16 cellular contexts compared by ENCODE assay signal in genomic region chrX:48902776-48903175, GRCh38. TPM values are rescaled to one million over a fixed set of nuclear protein-coding genes. Genes with fewer than 3 reads are reported as not detected.
DNase-seq lines count a peak whose midpoint lies in the region; ATAC-seq and TF ChIP-seq lines count a peak whose summit lies in the region.
"Had no signal": no experiment of that assay in that cellular context is flagged by ENCODE, and none has a peak within 500 bp of the region (broad histone marks: within the 10 kb centered on the region; RNA-seq: fewer than 3 reads in every experiment).

No MANE protein-coding gene starts in this region.

- no peaks in the 10 kb centered on the region for H3K9me3 Mint-ChIP-seq in activated T-cell treated with anti-CD3 and anti-CD28 coated beads, Interleukin-2, amount 50 U/mL, for 72 hours
- H3K9me3 Mint-ChIP-seq in stimulated activated effector memory CD8-positive, alpha-beta T cell treated with anti-CD3 and anti-CD28 coated beads, Interleukin-12 subunit alpha, Interleukin-12 subunit beta, amount 100 ng/mL, for 72 hours, result no peaks in the 10 kb centered on the region
- H3K9me3 Mint-ChIP-seq: CD8-positive, alpha-beta memory T cell had no signal

- H3K27me3 Mint-ChIP-seq in activated T-cell treated with anti-CD3 and anti-CD28 coated beads, Interleukin-2, amount 50 U/mL, for 72 hours (ENCODE audit: low read depth), result peaks cover 5% of the 10 kb centered on the region
- H3K27me3 Mint-ChIP-seq: B cell had no signal

- peaks cover 4% of the 10 kb centered on the region for H3K4me1 Mint-ChIP-seq in activated T-cell treated with anti-CD3 and anti-CD28 coated beads, Interleukin-2, amount 50 U/mL, for 72 hours (ENCODE audit: low read depth)
- H3K4me1 Mint-ChIP-seq in stimulated activated effector memory CD8-positive, alpha-beta T cell treated with anti-CD3 and anti-CD28 coated beads, Interleukin-12 subunit alpha, Interleukin-12 subunit beta, amount 100 ng/mL, for 72 hours, result peaks cover 6% of the 10 kb centered on the region

- CTCF ChIA-PET in RWPE1 (lab: Yijun Ruan, JAX), result interaction anchor here (0.7 kb wide), 1 partner anchor 14 kb away, joined by 5 read pairs; no protein-coding TSS in a partner anchor

- H3K27ac ChIP-seq in RWPE1 (peak overlapping the region; percentile 34), coronary artery (no peak overlapping the region)
- H3K27ac ChIP-seq: BLaER1 treated with 17β-estradiol and CSF1 and Interleukin-3, amounts not matched to agents 10 nM and 100 nM had no signal

- ATAC-seq in activated T-cell treated with anti-CD3 and anti-CD28 coated beads, Interleukin-2, amount 50 U/mL, for 72 hours (replicated peaks in 1 of 2), result no peak
- no peak for ATAC-seq in stimulated activated effector memory CD8-positive, alpha-beta T cell treated with anti-CD3 and anti-CD28 coated beads, Interleukin-12 subunit alpha, Interleukin-12 subunit beta, amount 100 ng/mL, for 72 hours
- no peak for ATAC-seq in GM19023 (IDR thresholded peaks at IDR 0.05; ENCODE audit: unreplicated experiment)

- TF ChIP-seq CTCF in RWPE1 (conservative IDR thresholded peaks at IDR 0.05; ENCODE audit: low read depth), result no peak
- TF ChIP-seq CTCF in coronary artery (IDR thresholded peaks at IDR 0.05), result no peak

- H3K27ac Mint-ChIP-seq in activated T-cell treated with anti-CD3 and anti-CD28 coated beads, Interleukin-2, amount 50 U/mL, for 72 hours, result peak overlapping the region; percentile 34
- peak overlapping the region; percentile 52 for H3K27ac Mint-ChIP-seq in stimulated activated effector memory CD8-positive, alpha-beta T cell treated with anti-CD3 and anti-CD28 coated beads, Interleukin-12 subunit alpha, Interleukin-12 subunit beta, amount 100 ng/mL, for 72 hours
- H3K27ac Mint-ChIP-seq: H9 had no signal

- no peak overlapping the region for H3K4me3 ChIP-seq in coronary artery
- H3K4me3 ChIP-seq: BLaER1 treated with 17β-estradiol and CSF1 and Interleukin-3, amounts not matched to agents 10 nM and 100 nM had no signal

- POLR2A ChIA-PET in RWPE1 (lab: Yijun Ruan, JAX; ENCODE audit: low non-redundant PET), result no interaction called here

- peaks cover 2 to 9% of the 10 kb centered on the region in 2 donors for H3K36me3 Mint-ChIP-seq in activated T-cell treated with anti-CD3 and anti-CD28 coated beads, Interleukin-2, amount 50 U/mL, for 72 hours (ENCODE audit: insufficient read depth in 2 of 2)
- H3K36me3 Mint-ChIP-seq in stimulated activated effector memory CD8-positive, alpha-beta T cell treated with anti-CD3 and anti-CD28 coated beads, Interleukin-12 subunit alpha, Interleukin-12 subunit beta, amount 100 ng/mL, for 72 hours, result peaks cover 99% of the 10 kb centered on the region

- no peak for DNase-seq in activated T-cell treated with anti-CD3 and anti-CD28 coated beads, Interleukin-2, amount 50 U/mL, for 72 hours
- DNase-seq in activated T-cell treated with anti-CD3 and anti-CD28 coated beads, Interleukin-2, amount 50 U/mL, for 48 hours, result no peak
- no peak for DNase-seq in RWPE1 (ENCODE audit: low spot score)
- peak; percentile 55 for DNase-seq in coronary artery (ENCODE audit: low spot score)
- no peak for DNase-seq in stimulated activated effector memory CD8-positive, alpha-beta T cell treated with anti-CD3 and anti-CD28 coated beads, Interleukin-12 subunit alpha, Interleukin-12 subunit beta, amount 100 ng/mL, for 72 hours (ENCODE audit: low spot score in 2 of 2)
- DNase-seq in NCI-H510A treated with DMSO at 0.1 percent for 48 hours (lab: John Stamatoyannopoulos, UW), result no peak
- no peak for DNase-seq in NCI-H2081 (lab: John Stamatoyannopoulos, UW)
- DNase-seq: 8988T; CD8-positive, alpha-beta memory T cell; COR-L47; DMS79 treated with DMSO at 0.1 percent for 48 hours; GF-D8; H9 had no signal

- H3K4me3 Mint-ChIP-seq in activated T-cell treated with anti-CD3 and anti-CD28 coated beads, Interleukin-2, amount 50 U/mL, for 72 hours, result no peak overlapping the region
- no peak overlapping the region for H3K4me3 Mint-ChIP-seq in stimulated activated effector memory CD8-positive, alpha-beta T cell treated with anti-CD3 and anti-CD28 coated beads, Interleukin-12 subunit alpha, Interleukin-12 subunit beta, amount 100 ng/mL, for 72 hours
- H3K4me3 Mint-ChIP-seq: B cell, H9 had no signal

RNA-seq across cellular contexts. Expression of gene PQBP1, which starts 5.0 kb away (rescaled TPM):
- 100 to 1,000 TPM; 114 to 125 TPM for total RNA-seq in activated T-cell treated with anti-CD3 and anti-CD28 coated beads, Interleukin-2, amount 50 U/mL, for 72 hours

RNA-seq across cellular contexts. Expression of gene TIMM17B, which starts 5.2 kb away (rescaled TPM):
- total RNA-seq in activated T-cell treated with anti-CD3 and anti-CD28 coated beads, Interleukin-2, amount 50 U/mL, for 72 hours, result 10 to 100 TPM; 73.6 to 90.1 TPM

RNA-seq across cellular contexts. Expression of gene SLC35A2, which starts 8.7 kb away (rescaled TPM):
- total RNA-seq in activated T-cell treated with anti-CD3 and anti-CD28 coated beads, Interleukin-2, amount 50 U/mL, for 72 hours, result 10 to 100 TPM; 30.8 to 32.7 TPM

RNA-seq across cellular contexts. Expression of gene PIM2, which starts 16.0 kb away (rescaled TPM):
- 100 to 1,000 TPM; 550 to 563 TPM for total RNA-seq in activated T-cell treated with anti-CD3 and anti-CD28 coated beads, Interleukin-2, amount 50 U/mL, for 72 hours

RNA-seq across cellular contexts. Expression of gene OTUD5, which starts 54.6 kb away (rescaled TPM):
- total RNA-seq in activated T-cell treated with anti-CD3 and anti-CD28 coated beads, Interleukin-2, amount 50 U/mL, for 72 hours, result 100 to 1,000 TPM; 123 to 137 TPM
